1 cellular context compared by ENCODE assay signal in the genomic region with DNA sequence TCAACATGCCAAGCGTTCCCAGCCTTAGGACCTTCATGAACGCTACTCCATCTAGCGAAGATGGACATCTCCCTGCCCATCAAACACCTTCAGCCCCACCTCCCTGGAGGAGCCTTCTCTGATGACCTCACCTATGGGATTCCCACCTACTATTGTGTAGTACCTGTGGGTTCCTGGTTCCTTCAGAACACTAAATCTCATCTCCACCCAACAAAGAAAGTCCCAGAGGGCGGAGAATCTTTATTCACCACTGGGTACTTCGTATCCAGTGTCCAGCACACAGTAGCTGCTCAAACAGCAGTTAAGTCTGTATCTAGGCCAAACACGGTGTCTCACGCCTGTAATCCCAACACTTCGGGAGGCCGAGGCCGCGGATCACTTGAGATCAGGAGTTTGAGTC.
TF ChIP-seq lines count a peak whose summit lies in the region.

No MANE protein-coding gene starts in this region.

TF ChIP-seq in H1, 55 proteins besides CTCF, POLR2A, EP300 and RAD21:
- TF ChIP-seq BRCA1 (IDR thresholded peaks at IDR 0.05; ENCODE audit: low read depth, low read length) (no peak), CBX8 (IDR thresholded peaks at IDR 0.05; ENCODE audit: borderline replicate concordance, low read depth, low read length) (no peak), TAF7 (optimal IDR thresholded peaks at IDR 0.05; ENCODE audit: borderline replicate concordance, low read depth, low read length) (no peak), SRF (IDR thresholded peaks at IDR 0.05; ENCODE audit: low read depth, low read length) (no peak), MAFK (IDR thresholded peaks at IDR 0.05; ENCODE audit: low read depth, low read length) (no peak), TAF1 (IDR thresholded peaks at IDR 0.05; ENCODE audit: low read depth, low read length) (no peak), EZH2 (IDR thresholded peaks at IDR 0.05; ENCODE audit: low read depth, low read length, severe bottlenecking) (no peak), SP1 (IDR thresholded peaks at IDR 0.05; ENCODE audit: low read depth, low read length) (no peak), SP4 (IDR thresholded peaks at IDR 0.05; ENCODE audit: low read length) (no peak), CTBP2 (IDR thresholded peaks at IDR 0.05; ENCODE audit: borderline replicate concordance, insufficient read depth, insufficient read length, low read length) (no peak), SP2 (IDR thresholded peaks at IDR 0.05; ENCODE audit: low read length) (no peak), POU5F1 (IDR thresholded peaks at IDR 0.05; ENCODE audit: low read depth, low read length) (no peak), RNF2 (IDR thresholded peaks at IDR 0.05; ENCODE audit: borderline replicate concordance, low read depth, low read length, missing control alignments, poor library complexity, severe bottlenecking) (no peak), TEAD4 (IDR thresholded peaks at IDR 0.05; ENCODE audit: low read depth, low read length) (no peak), CHD2 (IDR thresholded peaks at IDR 0.05; ENCODE audit: low read length) (no peak), GTF2F1 (IDR thresholded peaks at IDR 0.05; ENCODE audit: borderline replicate concordance, low read depth, low read length) (no peak)
- TF ChIP-seq, protein P1, sequence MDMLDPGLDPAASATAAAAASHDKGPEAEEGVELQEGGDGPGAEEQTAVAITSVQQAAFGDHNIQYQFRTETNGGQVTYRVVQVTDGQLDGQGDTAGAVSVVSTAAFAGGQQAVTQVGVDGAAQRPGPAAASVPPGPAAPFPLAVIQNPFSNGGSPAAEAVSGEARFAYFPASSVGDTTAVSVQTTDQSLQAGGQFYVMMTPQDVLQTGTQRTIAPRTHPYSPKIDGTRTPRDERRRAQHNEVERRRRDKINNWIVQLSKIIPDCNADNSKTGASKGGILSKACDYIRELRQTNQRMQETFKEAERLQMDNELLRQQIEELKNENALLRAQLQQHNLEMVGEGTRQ (IDR thresholded peaks at IDR 0.05; ENCODE audit: low read length) = no peak
TF ChIP-seq in H1: peak in this region for 0.
